Comparison of ENCODE assay signal across 2 cellular contexts in the genomic region with DNA sequence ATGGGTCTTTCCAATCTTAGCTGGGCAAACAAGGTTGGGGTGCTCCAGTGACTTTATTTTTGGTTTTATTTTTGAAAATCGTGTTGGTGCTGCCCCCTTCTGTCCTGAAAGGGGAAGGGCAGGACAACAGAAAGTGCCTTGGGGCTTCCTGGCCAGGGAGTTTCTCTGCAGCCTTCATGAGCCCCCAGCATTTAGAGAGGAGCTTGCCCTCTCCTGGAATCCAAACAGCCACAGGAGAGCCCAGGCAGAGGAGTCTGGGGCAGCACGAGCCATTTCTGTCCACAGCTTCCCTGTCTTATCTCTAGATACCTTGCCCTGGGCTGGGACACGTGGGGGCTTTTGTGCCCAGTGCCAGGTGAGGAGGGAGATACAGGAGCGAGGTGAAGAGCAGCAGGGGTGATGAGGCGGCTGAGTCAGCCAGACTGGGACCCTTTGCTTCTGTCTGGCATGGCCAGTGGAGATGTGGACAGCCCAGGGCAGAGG.
TF ChIP-seq lines count a peak whose summit lies in the region.

No MANE protein-coding gene starts in this region.

TF ChIP-seq in HEK293T, 16 proteins besides CTCF, POLR2A, EP300 and RAD21:
- no peak for TF ChIP-seq FOXK2 (IDR thresholded peaks at IDR 0.05)
- TF ChIP-seq ZNF384 (IDR thresholded peaks at IDR 0.05), result no peak
- TF ChIP-seq SUZ12 (IDR thresholded peaks at IDR 0.05), result no peak
- TF ChIP-seq CTBP1 (IDR thresholded peaks at IDR 0.05; ENCODE audit: borderline replicate concordance), result no peak
- no peak for TF ChIP-seq FOXM1 (IDR thresholded peaks at IDR 0.05; ENCODE audit: borderline replicate concordance)
- no peak for TF ChIP-seq TARDBP (IDR thresholded peaks at IDR 0.05)

TF ChIP-seq in HepG2, 621 proteins besides CTCF, POLR2A, EP300 and RAD21:
- TF ChIP-seq, protein P1, sequence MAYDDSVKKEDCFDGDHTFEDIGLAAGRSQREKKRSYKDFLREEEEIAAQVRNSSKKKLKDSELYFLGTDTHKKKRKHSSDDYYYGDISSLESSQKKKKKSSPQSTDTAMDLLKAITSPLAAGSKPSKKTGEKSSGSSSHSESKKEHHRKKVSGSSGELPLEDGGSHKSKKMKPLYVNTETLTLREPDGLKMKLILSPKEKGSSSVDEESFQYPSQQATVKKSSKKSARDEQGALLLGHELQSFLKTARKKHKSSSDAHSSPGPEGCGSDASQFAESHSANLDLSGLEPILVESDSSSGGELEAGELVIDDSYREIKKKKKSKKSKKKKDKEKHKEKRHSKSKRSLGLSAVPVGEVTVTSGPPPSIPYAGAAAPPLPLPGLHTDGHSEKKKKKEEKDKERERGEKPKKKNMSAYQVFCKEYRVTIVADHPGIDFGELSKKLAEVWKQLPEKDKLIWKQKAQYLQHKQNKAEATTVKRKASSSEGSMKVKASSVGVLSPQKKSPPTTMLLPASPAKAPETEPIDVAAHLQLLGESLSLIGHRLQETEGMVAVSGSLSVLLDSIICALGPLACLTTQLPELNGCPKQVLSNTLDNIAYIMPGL (CRISPR knock-in tag; IDR thresholded peaks at IDR 0.05; ENCODE audit: borderline replicate concordance in 1 of 2, low read depth in 1 of 2), result 0 out of 4 replicates have a peak, but pooled peaks of 1 of the 2 experiments have one; percentile 25
- peak; percentile 66; the same call in 1 of the 2 replicates for TF ChIP-seq SMC3 (IDR thresholded peaks at IDR 0.05; ENCODE audit: low read length)
- TF ChIP-seq, protein P2, sequence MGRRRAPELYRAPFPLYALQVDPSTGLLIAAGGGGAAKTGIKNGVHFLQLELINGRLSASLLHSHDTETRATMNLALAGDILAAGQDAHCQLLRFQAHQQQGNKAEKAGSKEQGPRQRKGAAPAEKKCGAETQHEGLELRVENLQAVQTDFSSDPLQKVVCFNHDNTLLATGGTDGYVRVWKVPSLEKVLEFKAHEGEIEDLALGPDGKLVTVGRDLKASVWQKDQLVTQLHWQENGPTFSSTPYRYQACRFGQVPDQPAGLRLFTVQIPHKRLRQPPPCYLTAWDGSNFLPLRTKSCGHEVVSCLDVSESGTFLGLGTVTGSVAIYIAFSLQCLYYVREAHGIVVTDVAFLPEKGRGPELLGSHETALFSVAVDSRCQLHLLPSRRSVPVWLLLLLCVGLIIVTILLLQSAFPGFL (CRISPR knock-in tag; IDR thresholded peaks at IDR 0.05), result no peak
- TF ChIP-seq STAG1 (CRISPR knock-in tag; IDR thresholded peaks at IDR 0.05), result peak; percentile 71
